In genomic region chr22:23888615-23889401, GRCh38 we compare ENCODE assay signal across 1 cellular context.
TF ChIP-seq lines count a peak whose summit lies in the region.

No MANE protein-coding gene starts in this region.

TF ChIP-seq in endothelial cell of umbilical vein, 7 proteins besides CTCF, POLR2A, EP300 and RAD21:
- TF ChIP-seq GATA2 (IDR thresholded peaks at IDR 0.05; ENCODE audit: insufficient read depth, insufficient read length, low read depth, low read length) (no peak), POLR2AphosphoS5 (IDR thresholded peaks at IDR 0.05; ENCODE audit: insufficient read depth, low read depth, low read length) (no peak), FOS (IDR thresholded peaks at IDR 0.05; ENCODE audit: borderline replicate concordance, insufficient read depth, low read length) (no peak), JUN (IDR thresholded peaks at IDR 0.05; ENCODE audit: borderline replicate concordance, insufficient read depth, insufficient read length, low read depth) (no peak), MAX (IDR thresholded peaks at IDR 0.05; ENCODE audit: insufficient read depth, insufficient read length) (no peak), MYC (IDR thresholded peaks at IDR 0.05; ENCODE audit: low read depth, low read length) (no peak), EZH2 (IDR thresholded peaks at IDR 0.05; ENCODE audit: borderline replicate concordance, low read depth, low read length, severe bottlenecking) (no peak)
